ENCODE assay signal across 13 cellular contexts in genomic region chr16:14050297-14051027, GRCh38. TPM values are rescaled to one million over a fixed set of nuclear protein-coding genes. Genes with fewer than 3 reads are reported as not detected.
DNase-seq lines count a peak whose midpoint lies in the region; ATAC-seq, FAIRE-seq and TF ChIP-seq lines count a peak whose summit lies in the region.
"Had no signal": no experiment of that assay in that cellular context is flagged by ENCODE, and none has a peak within 500 bp of the region (broad histone marks: within the 10 kb centered on the region; RNA-seq: fewer than 3 reads in every experiment).

No MANE protein-coding gene starts in this region.

- ATAC-seq in upper lobe of right lung (peak; percentile 64), gastrocnemius medialis (no peak)
- ATAC-seq: gastroesophageal sphincter had no signal

- intact Hi-C loops in upper lobe of right lung (cut with DNase I), result no loop called here
- intact Hi-C loops in gastrocnemius medialis (cut with DNase I; ENCODE audit: low total_unique reads), result no loop called here
- intact Hi-C loops in stomach (cut with DNase I; ENCODE audit: low total_unique reads), result no loop called here

- peak; percentile 77 for DNase-seq in bronchial epithelial cell (ENCODE audit: low read depth)
- DNase-seq in kidney epithelial cell (ENCODE audit: low read depth), result peak; percentile 71
- no peak for DNase-seq in upper lobe of right lung
- no peak for DNase-seq in gastrocnemius medialis
- DNase-seq in right atrium auricular region (ENCODE audit: low spot score), result no peak
- no peak for DNase-seq in stomach
- DNase-seq: NCI-H1105 treated with DMSO at 0.1 percent for 48 hours, NCI-H524, SHP77 had no signal

- no peak for TF ChIP-seq CTCF in bronchial epithelial cell (IDR thresholded peaks at IDR 0.05; ENCODE audit: insufficient read depth, low read length, severe bottlenecking)
- TF ChIP-seq CTCF in kidney epithelial cell (IDR thresholded peaks at IDR 0.05; ENCODE audit: insufficient read depth, low read length, poor library complexity, severe bottlenecking), result no peak
- no peak for TF ChIP-seq CTCF in upper lobe of right lung (IDR thresholded peaks at IDR 0.05)
- no peak for TF ChIP-seq CTCF in gastrocnemius medialis (IDR thresholded peaks at IDR 0.05 in 4 of 5, conservative IDR thresholded peaks at IDR 0.05 in 1 of 5)
- no peak for TF ChIP-seq CTCF in right atrium auricular region (IDR thresholded peaks at IDR 0.05)
- TF ChIP-seq CTCF in stomach (IDR thresholded peaks at IDR 0.05), result no peak

- H3K9ac ChIP-seq in HUES48 (ENCODE audit: low read depth, low read length), result peak overlapping the region; percentile 32; the same call in 1 of the 2 replicates

- no peaks in the 10 kb centered on the region for H3K27me3 ChIP-seq in HUES48 (ENCODE audit: control insufficient read depth, insufficient read depth, low read length)
- H3K27me3 ChIP-seq in bronchial epithelial cell (ENCODE audit: control insufficient read depth, insufficient read depth, low read length), result no peaks in the 10 kb centered on the region
- H3K27me3 ChIP-seq in kidney epithelial cell (ENCODE audit: control insufficient read depth, insufficient read depth, low read length), result no peaks in the 10 kb centered on the region
- no peaks in the 10 kb centered on the region for H3K27me3 ChIP-seq in upper lobe of right lung
- H3K27me3 ChIP-seq in gastrocnemius medialis, result no peaks in the 10 kb centered on the region
- H3K27me3 ChIP-seq in right atrium auricular region, result no peaks in the 10 kb centered on the region
- H3K27me3 ChIP-seq in stomach, result no peaks in the 10 kb centered on the region
- H3K27me3 ChIP-seq: gastroesophageal sphincter, suprapubic skin had no signal

- H3K27ac ChIP-seq in HUES48 (ENCODE audit: low read depth, low read length) (peak overlapping the region; percentile 83), upper lobe of right lung (no peak overlapping the region), gastrocnemius medialis (peak overlapping the region in 1 of 4 donors; percentile 11), right atrium auricular region (no peak overlapping the region), stomach (no peak overlapping the region)
- H3K27ac ChIP-seq: suprapubic skin, VCaP had no signal

- H3K36me3 ChIP-seq in HUES48 (ENCODE audit: control insufficient read depth, insufficient read depth, low read length), result no peaks in the 10 kb centered on the region
- no peaks in the 10 kb centered on the region for H3K36me3 ChIP-seq in bronchial epithelial cell (ENCODE audit: control insufficient read depth, insufficient read depth, low read length)
- no peaks in the 10 kb centered on the region for H3K36me3 ChIP-seq in kidney epithelial cell (ENCODE audit: control insufficient read depth, insufficient read depth, low read length)
- H3K36me3 ChIP-seq in upper lobe of right lung, result no peaks in the 10 kb centered on the region
- no peaks in the 10 kb centered on the region for H3K36me3 ChIP-seq in gastrocnemius medialis
- no peaks in the 10 kb centered on the region for H3K36me3 ChIP-seq in right atrium auricular region
- H3K36me3 ChIP-seq in stomach, result no peaks in the 10 kb centered on the region
- H3K36me3 ChIP-seq: gastroesophageal sphincter, suprapubic skin had no signal

- FAIRE-seq in bronchial epithelial cell (lab: Jason Lieb, UNC), result no peak

- no peak for TF ChIP-seq POLR2A in gastrocnemius medialis (IDR thresholded peaks at IDR 0.05)
- TF ChIP-seq POLR2A in stomach (IDR thresholded peaks at IDR 0.05), result no peak

- H3K4me3 ChIP-seq in HUES48 (ENCODE audit: low read depth, low read length) (peak overlapping the region; percentile 40), bronchial epithelial cell (ENCODE audit: low read depth, low read length) (no peak overlapping the region), kidney epithelial cell (ENCODE audit: low read depth, low read length) (no peak overlapping the region), upper lobe of right lung (no peak overlapping the region), gastrocnemius medialis (no peak overlapping the region), right atrium auricular region (no peak overlapping the region), stomach (no peak overlapping the region)
- H3K4me3 ChIP-seq: gastroesophageal sphincter, suprapubic skin had no signal

- WGBS in stomach, 5 donors, result 21 to 49% (median 32%) methylated on average over 10 of the region's 10 CpGs

- in situ Hi-C loops in gastrocnemius medialis (cut with MboI; ENCODE audit: low sequenced_read_pairs in 4 of 4), result no loop called here

- TF ChIP-seq EP300 in stomach (IDR thresholded peaks at IDR 0.05), result no peak

- H3K4me1 ChIP-seq in HUES48 (ENCODE audit: control insufficient read depth, insufficient read depth, low read length) (peaks cover 18% of the 10 kb centered on the region), upper lobe of right lung (no peaks in the 10 kb centered on the region), gastrocnemius medialis (peaks cover 0 to 8% of the 10 kb centered on the region in 2 donors), right atrium auricular region (peaks cover 0 to 8% of the 10 kb centered on the region in 2 donors), stomach (no peaks in the 10 kb centered on the region)
- H3K4me1 ChIP-seq: suprapubic skin had no signal

- H3K9me3 ChIP-seq in HUES48 (ENCODE audit: control insufficient read depth, insufficient read depth, low read length) (no peaks in the 10 kb centered on the region), upper lobe of right lung (no peaks in the 10 kb centered on the region), gastrocnemius medialis (no peaks in the 10 kb centered on the region), right atrium auricular region (no peaks in the 10 kb centered on the region), stomach (no peaks in the 10 kb centered on the region)
- H3K9me3 ChIP-seq: gastroesophageal sphincter, suprapubic skin had no signal

RNA-seq across cellular contexts. Expression of gene MRTFB, which starts 20.7 kb away (rescaled TPM):
- total RNA-seq in bronchial epithelial cell (6.8 and 11.3 TPM in 2 replicates), kidney epithelial cell (15.8 and 20.1 TPM in 2 replicates), upper lobe of right lung (54.7 TPM), gastrocnemius medialis (10 to 100 TPM; 12.7 to 20.4 (median 14.8) TPM), right atrium auricular region (10 to 100 TPM; 38.6 to 46.5 TPM), stomach (10 to 100 TPM in 4 of 5 donors, 1 to 10 TPM in 1; 9.8 to 81.6 (median 47.8) TPM)
- 1 to 10 TPM; 4.3 to 5.1 (median 4.5) TPM for polyA plus RNA-seq in stomach

Comparison
In these comparisons a context has a peak if more than half of its experiments do, and no peak if none do; other contexts are left out.
1. DNase-seq: peak in bronchial epithelial cell (single experiment) and kidney epithelial cell (single experiment); none in upper lobe of right lung (single experiment), gastrocnemius medialis (0 of 2), right atrium auricular region (single experiment) and stomach (single experiment).